In genomic region chr3:188236241-188236640, GRCh38 we compare ENCODE assay signal across 19 cellular contexts.
"Had no signal": no experiment of that assay in that cellular context is flagged by ENCODE, and none has a peak within 500 bp of the region (broad histone marks: within the 10 kb centered on the region; RNA-seq: fewer than 3 reads in every experiment).

No MANE protein-coding gene starts in this region.

- H3K4me3 Mint-ChIP-seq: activated T-helper 17 cell treated with anti-CD3 and anti-CD28 coated beads, Interleukin-2, amount 50 U/mL, for 72 hours; central memory CD8-positive, alpha-beta T cell; memory B cell; natural killer cell treated with Interleukin-12 subunit alpha and Interleukin-12 subunit beta and Interleukin-15 and Interleukin-18, amount 100 ng/mL, for 72 hours had no signal

- H3K27me3 ChIP-seq: brain microvascular endothelial cell, esophagus squamous epithelium had no signal

- H3K27ac Mint-ChIP-seq: activated T-helper 17 cell treated with anti-CD3 and anti-CD28 coated beads, Interleukin-2, amount 50 U/mL, for 72 hours; memory B cell had no signal

- ATAC-seq: activated T-helper 17 cell treated with anti-CD3 and anti-CD28 coated beads, Interleukin-2, amount 50 U/mL, for 72 hours; left ventricle myocardium superior; mucosa of descending colon; natural killer cell treated with Interleukin-12 subunit alpha and Interleukin-12 subunit beta and Interleukin-15 and Interleukin-18, amount 100 ng/mL, for 72 hours; right cardiac atrium had no signal

- H3K9me3 ChIP-seq: esophagus squamous epithelium, mucosa of descending colon, prostate gland, thoracic aorta had no signal

- H3K36me3 Mint-ChIP-seq: natural killer cell treated with Interleukin-12 subunit alpha and Interleukin-12 subunit beta and Interleukin-15 and Interleukin-18, amount 100 ng/mL, for 72 hours had no signal

- H3K9me3 Mint-ChIP-seq: activated T-helper 17 cell treated with anti-CD3 and anti-CD28 coated beads, Interleukin-2, amount 50 U/mL, for 72 hours; central memory CD8-positive, alpha-beta T cell had no signal

- H3K27ac ChIP-seq: brain microvascular endothelial cell, esophagus squamous epithelium, prostate gland had no signal

- H3K4me3 ChIP-seq: esophagus squamous epithelium, mucosa of descending colon, prostate gland, thoracic aorta had no signal

- H3K4me1 ChIP-seq: prostate gland had no signal

- DNase-seq: activated CD4-positive, alpha-beta T cell treated with anti-CD3 and anti-CD28 coated beads for 1 hour; activated CD4-positive, alpha-beta T cell treated with anti-CD3 and anti-CD28 coated beads, Interleukin-2, amount 50 U/mL, for 4 hours; activated naive CD4-positive, alpha-beta T cell treated with Interleukin-2 at 50 U/mL for 16 hours; anterior cingulate cortex; brain microvascular endothelial cell; cortex of kidney; effector CD4-positive, alpha-beta T cell; esophagus squamous epithelium; left ventricle myocardium superior; mucosa of descending colon; right cardiac atrium; T1000 had no signal

- FAIRE-seq: urothelium cell line had no signal

- H3K27me3 Mint-ChIP-seq: activated T-helper 17 cell treated with anti-CD3 and anti-CD28 coated beads, Interleukin-2, amount 50 U/mL, for 72 hours; central memory CD8-positive, alpha-beta T cell; natural killer cell treated with Interleukin-12 subunit alpha and Interleukin-12 subunit beta and Interleukin-15 and Interleukin-18, amount 100 ng/mL, for 72 hours had no signal

- H3K36me3 ChIP-seq: brain microvascular endothelial cell, prostate gland, thoracic aorta had no signal
